In genomic region chr16:74929636-74930035, GRCh38 we compare ENCODE assay signal across 39 cellular contexts.
"Had no signal": no experiment of that assay in that cellular context is flagged by ENCODE, and none has a peak within 500 bp of the region (broad histone marks: within the 10 kb centered on the region; RNA-seq: fewer than 3 reads in every experiment).

No MANE protein-coding gene starts in this region.

- H3K27me3 Mint-ChIP-seq: activated naive CD4-positive, alpha-beta T cell treated with anti-CD3 and anti-CD28 coated beads, Interleukin-2, amount 10 ng/mL, durations not matched to agents 7 days and 5 days; activated naive CD4-positive, alpha-beta T cell treated with anti-CD3 and anti-CD28 coated beads, Interleukin-2, amount 50 U/mL, for 24 hours; activated naive CD8-positive, alpha-beta T cell; activated naive CD8-positive, alpha-beta T cell treated with anti-CD3 and anti-CD28 coated beads for 36 hours; activated naive CD8-positive, alpha-beta T cell treated with anti-CD3 and anti-CD28 coated beads, Interleukin-2, amount 10 ng/mL, durations not matched to agents 7 days and 5 days; activated naive CD8-positive, alpha-beta T cell treated with anti-CD3 and anti-CD28 coated beads, Interleukin-2, amount 50 U/mL, for 24 hours; activated T-helper 17 cell treated with anti-CD3 and anti-CD28 coated beads, Interleukin-2, amount 50 U/mL, for 72 hours; brain; central memory CD8-positive, alpha-beta T cell had no signal

- H3K4me1 ChIP-seq: adrenal gland, ascending aorta, breast epithelium had no signal

- H3K27ac Mint-ChIP-seq: activated naive CD4-positive, alpha-beta T cell treated with anti-CD3 and anti-CD28 coated beads for 36 hours; activated naive CD4-positive, alpha-beta T cell treated with anti-CD3 and anti-CD28 coated beads, Interleukin-2, amount 10 ng/mL, durations not matched to agents 7 days and 5 days; activated naive CD4-positive, alpha-beta T cell treated with anti-CD3 and anti-CD28 coated beads, Interleukin-2, amount 50 U/mL, for 24 hours; activated naive CD4-positive, alpha-beta T cell treated with anti-CD3 and anti-CD28 coated beads, Interleukin-2, amount 50 U/mL, for 72 hours; activated naive CD8-positive, alpha-beta T cell; activated naive CD8-positive, alpha-beta T cell treated with anti-CD3 and anti-CD28 coated beads for 36 hours; activated naive CD8-positive, alpha-beta T cell treated with anti-CD3 and anti-CD28 coated beads, Interleukin-2, amount 10 ng/mL, durations not matched to agents 7 days and 5 days; activated naive CD8-positive, alpha-beta T cell treated with anti-CD3 and anti-CD28 coated beads, Interleukin-2, amount 50 U/mL, for 24 hours; activated T-cell treated with anti-CD3 and anti-CD28 coated beads, Interleukin-2, amount 50 U/mL, for 72 hours; activated T-helper 1 cell treated with anti-CD3 and anti-CD28 coated beads, Interleukin-12 subunit alpha, Interleukin-12 subunit beta, Interleukin-2, Interleukin-4 antibody, amounts not matched to agents 30 ng/mL and 10 ng/mL and 1 ng/mL, durations not matched to agents 14 hours and 24 hours and 36 hours; activated T-helper 17 cell treated with anti-CD3 and anti-CD28 coated beads, Interleukin-2, amount 50 U/mL, for 72 hours; activated T-helper 2 cell treated with anti-CD3 and anti-CD28 coated beads, Interferon-gamma antibody, Interleukin-2, Interleukin-4, amounts not matched to agents 10 μg/mL and 5 μg/mL and 100 μg/mL, durations not matched to agents 14 hours and 24 hours and 36 hours; brain had no signal

- DNase-seq: activated effector memory CD4-positive, alpha-beta T cell treated with anti-CD3 and anti-CD28 coated beads, Interleukin-2, amount 50 U/mL, for 16 hours; activated effector memory CD4-positive, alpha-beta T cell treated with Interleukin-2 at 50 U/mL for 16 hours; activated gamma-delta T cell; activated gamma-delta T cell treated with Interleukin-2 at 50 U/mL for 16 hours; activated naive CD4-positive, alpha-beta T cell; activated naive CD4-positive, alpha-beta T cell treated with anti-CD3 and anti-CD28 coated beads for 36 hours; activated naive CD4-positive, alpha-beta T cell treated with anti-CD3 and anti-CD28 coated beads, Interleukin-2, amount 10 ng/mL, durations not matched to agents 7 days and 5 days; activated naive CD4-positive, alpha-beta T cell treated with anti-CD3 and anti-CD28 coated beads, Interleukin-2, amount 50 U/mL, for 16 hours; activated naive CD4-positive, alpha-beta T cell treated with Interleukin-2 at 50 U/mL for 16 hours; activated naive CD8-positive, alpha-beta T cell treated with anti-CD3 and anti-CD28 coated beads for 36 hours; activated naive CD8-positive, alpha-beta T cell treated with anti-CD3 and anti-CD28 coated beads, Interleukin-2, amount 10 ng/mL, durations not matched to agents 7 days and 5 days; activated naive CD8-positive, alpha-beta T cell treated with anti-CD3 and anti-CD28 coated beads, Interleukin-2, amount 50 U/mL, for 24 hours; activated T-cell treated with anti-CD3 and anti-CD28 coated beads, Interleukin-2, amount 50 U/mL, for 4 hours; activated T-cell treated with anti-CD3 and anti-CD28 coated beads, Interleukin-2, amount 50 U/mL, for 48 hours; activated T-cell treated with anti-CD3 and anti-CD28 coated beads, Interleukin-2, amount 50 U/mL, for 72 hours; adrenal gland; amniotic stem cell; amygdala; anterior cingulate cortex; aorta; body of pancreas; brain microvascular endothelial cell; caudate nucleus; central memory CD4-positive, alpha-beta T cell; cerebellar nuclear complex had no signal

- FAIRE-seq: astrocyte, bronchial epithelial cell, colon had no signal

- H3K9me3 Mint-ChIP-seq: activated naive CD4-positive, alpha-beta T cell treated with anti-CD3 and anti-CD28 coated beads for 36 hours; activated naive CD4-positive, alpha-beta T cell treated with anti-CD3 and anti-CD28 coated beads, Interleukin-2, amount 10 ng/mL, durations not matched to agents 7 days and 5 days; activated naive CD4-positive, alpha-beta T cell treated with anti-CD3 and anti-CD28 coated beads, Interleukin-2, amount 50 U/mL, for 24 hours; activated naive CD4-positive, alpha-beta T cell treated with anti-CD3 and anti-CD28 coated beads, Interleukin-2, amount 50 U/mL, for 72 hours; activated naive CD8-positive, alpha-beta T cell treated with anti-CD3 and anti-CD28 coated beads for 36 hours; activated naive CD8-positive, alpha-beta T cell treated with anti-CD3 and anti-CD28 coated beads, Interleukin-2, amount 10 ng/mL, durations not matched to agents 7 days and 5 days; activated naive CD8-positive, alpha-beta T cell treated with anti-CD3 and anti-CD28 coated beads, Interleukin-2, amount 50 U/mL, for 24 hours; activated T-cell treated with anti-CD3 and anti-CD28 coated beads, Interleukin-2, amount 50 U/mL, for 4 hours; activated T-cell treated with anti-CD3 and anti-CD28 coated beads, Interleukin-2, amount 50 U/mL, for 72 hours; activated T-helper 1 cell treated with anti-CD3 and anti-CD28 coated beads, Interleukin-12 subunit alpha, Interleukin-12 subunit beta, Interleukin-2, Interleukin-4 antibody, amounts not matched to agents 30 ng/mL and 10 ng/mL and 1 ng/mL, durations not matched to agents 14 hours and 24 hours and 36 hours; activated T-helper 17 cell treated with anti-CD3 and anti-CD28 coated beads, Interleukin-2, amount 50 U/mL, for 72 hours; activated T-helper 2 cell treated with anti-CD3 and anti-CD28 coated beads, Interferon-gamma antibody, Interleukin-2, Interleukin-4, amounts not matched to agents 10 μg/mL and 5 μg/mL and 100 μg/mL, durations not matched to agents 14 hours and 24 hours and 36 hours; brain; central memory CD8-positive, alpha-beta T cell had no signal

- H3K36me3 ChIP-seq: breast epithelium had no signal

- H3K4me3 Mint-ChIP-seq: activated naive CD4-positive, alpha-beta T cell treated with anti-CD3 and anti-CD28 coated beads for 36 hours; activated naive CD4-positive, alpha-beta T cell treated with anti-CD3 and anti-CD28 coated beads, Interleukin-2, amount 10 ng/mL, durations not matched to agents 7 days and 5 days; activated naive CD4-positive, alpha-beta T cell treated with anti-CD3 and anti-CD28 coated beads, Interleukin-2, amount 50 U/mL, for 24 hours; activated naive CD8-positive, alpha-beta T cell; activated naive CD8-positive, alpha-beta T cell treated with anti-CD3 and anti-CD28 coated beads for 36 hours; activated naive CD8-positive, alpha-beta T cell treated with anti-CD3 and anti-CD28 coated beads, Interleukin-2, amount 10 ng/mL, durations not matched to agents 7 days and 5 days; activated naive CD8-positive, alpha-beta T cell treated with anti-CD3 and anti-CD28 coated beads, Interleukin-2, amount 50 U/mL, for 24 hours; activated T-cell treated with anti-CD3 and anti-CD28 coated beads, Interleukin-2, amount 50 U/mL, for 4 hours; activated T-cell treated with anti-CD3 and anti-CD28 coated beads, Interleukin-2, amount 50 U/mL, for 72 hours; activated T-helper 1 cell treated with anti-CD3 and anti-CD28 coated beads, Interleukin-12 subunit alpha, Interleukin-12 subunit beta, Interleukin-2, Interleukin-4 antibody, amounts not matched to agents 30 ng/mL and 10 ng/mL and 1 ng/mL, durations not matched to agents 14 hours and 24 hours and 36 hours; activated T-helper 17 cell treated with anti-CD3 and anti-CD28 coated beads, Interleukin-2, amount 50 U/mL, for 72 hours; brain; central memory CD8-positive, alpha-beta T cell had no signal

- H3K4me1 Mint-ChIP-seq: activated naive CD4-positive, alpha-beta T cell treated with anti-CD3 and anti-CD28 coated beads, Interleukin-2, amount 10 ng/mL, durations not matched to agents 7 days and 5 days; activated naive CD4-positive, alpha-beta T cell treated with anti-CD3 and anti-CD28 coated beads, Interleukin-2, amount 50 U/mL, for 24 hours; activated naive CD8-positive, alpha-beta T cell treated with anti-CD3 and anti-CD28 coated beads for 36 hours; activated naive CD8-positive, alpha-beta T cell treated with anti-CD3 and anti-CD28 coated beads, Interleukin-2, amount 10 ng/mL, durations not matched to agents 7 days and 5 days; activated naive CD8-positive, alpha-beta T cell treated with anti-CD3 and anti-CD28 coated beads, Interleukin-2, amount 50 U/mL, for 24 hours; activated T-helper 17 cell treated with anti-CD3 and anti-CD28 coated beads, Interleukin-2, amount 50 U/mL, for 72 hours; brain had no signal

- ATAC-seq: activated naive CD4-positive, alpha-beta T cell treated with anti-CD3 and anti-CD28 coated beads, Interleukin-2, amount 50 U/mL, for 72 hours; activated naive CD8-positive, alpha-beta T cell treated with anti-CD3 and anti-CD28 coated beads, Interleukin-2, amount 50 U/mL, for 24 hours; activated T-cell treated with anti-CD3 and anti-CD28 coated beads, Interleukin-2, amount 50 U/mL, for 4 hours; activated T-cell treated with anti-CD3 and anti-CD28 coated beads, Interleukin-2, amount 50 U/mL, for 72 hours; activated T-helper 17 cell treated with anti-CD3 and anti-CD28 coated beads, Interleukin-2, amount 50 U/mL, for 72 hours; body of pancreas had no signal

- H3K27ac ChIP-seq: adrenal gland, ascending aorta, body of pancreas, brain microvascular endothelial cell, breast epithelium, cardiac muscle cell had no signal

- H3K27me3 ChIP-seq: adrenal gland, ascending aorta, body of pancreas, brain microvascular endothelial cell, breast epithelium, cardiac muscle cell had no signal

- H3K9me3 ChIP-seq: adrenal gland, ascending aorta, body of pancreas, breast epithelium had no signal

- H3K4me3 ChIP-seq: adrenal gland, ascending aorta, body of pancreas, breast epithelium, cardiac muscle cell had no signal
